ENCODE assay signal across 8 cellular contexts in the genomic region with DNA sequence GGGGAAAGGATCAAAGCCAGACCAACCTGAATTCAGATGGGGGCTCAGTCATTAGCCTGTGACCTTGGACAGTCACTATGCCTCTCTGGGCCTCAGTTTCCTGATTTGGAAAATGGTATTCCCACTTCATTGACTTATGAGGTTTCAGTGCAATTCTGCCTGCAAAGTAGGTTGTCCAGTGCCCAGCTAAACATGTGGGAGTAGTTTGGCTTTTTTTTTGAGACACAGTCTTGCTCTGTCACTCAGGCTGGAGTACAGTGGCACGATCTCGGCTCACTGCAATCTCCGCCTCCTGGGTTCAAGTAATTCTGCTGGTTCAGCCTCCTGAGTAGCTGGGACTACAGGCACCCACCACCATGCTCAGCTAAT. TPM values are rescaled to one million over a fixed set of nuclear protein-coding genes. Genes with fewer than 3 reads are reported as not detected.
DNase-seq lines count a peak whose midpoint lies in the region; ATAC-seq and TF ChIP-seq lines count a peak whose summit lies in the region.
"Not testable (repeated sequence)": the region's sequence is repeated elsewhere in the genome, so short reads cannot be mapped to it uniquely, and the experiment has no call there.

No MANE protein-coding gene starts in this region.

- H3K4me1 ChIP-seq in ascending aorta, result peaks cover 48 to 89% of the 10 kb centered on the region in 2 donors
- H3K4me1 ChIP-seq in right cardiac atrium (ENCODE audit: control insufficient read depth, insufficient read depth, low read length), result peaks cover 42% of the 10 kb centered on the region
- peaks cover 22% of the 10 kb centered on the region for H3K4me1 ChIP-seq in mucosa of stomach (ENCODE audit: control insufficient read depth, insufficient read depth, low read length)
- H3K4me1 ChIP-seq in psoas muscle, result peaks cover 23% of the 10 kb centered on the region
- H3K4me1 ChIP-seq in stomach, result peaks cover 21 to 78% (median 36%) of the 10 kb centered on the region in 4 donors
- peaks cover 83% of the 10 kb centered on the region for H3K4me1 ChIP-seq in upper lobe of right lung

- not testable (repeated sequence) for ATAC-seq in right cardiac atrium, psoas muscle, upper lobe of right lung

- H3K9me3 ChIP-seq in ascending aorta; right cardiac atrium (ENCODE audit: control insufficient read depth, low read length); mucosa of stomach (ENCODE audit: control insufficient read depth, low read length); psoas muscle; stomach; upper lobe of right lung: not testable (repeated sequence)

- H3K27me3 ChIP-seq in ascending aorta; right cardiac atrium (ENCODE audit: control insufficient read depth, insufficient read depth); mucosa of stomach (ENCODE audit: control insufficient read depth, insufficient read depth, low read length); psoas muscle (ENCODE audit: insufficient read depth in 3 of 3, low read length in 2 of 3); stomach; upper lobe of right lung: not testable (repeated sequence)

- peaks cover 25% of the 10 kb centered on the region for H3K36me3 Mint-ChIP-seq in HFFc6 (ENCODE audit: low read depth)
- peaks cover 23% of the 10 kb centered on the region for H3K36me3 Mint-ChIP-seq in endothelial cell (ENCODE audit: low read depth, unreplicated experiment)

- peak overlapping the region; percentile 36 for H3K9ac ChIP-seq in mucosa of stomach (ENCODE audit: low read length)

- TF ChIP-seq EP300 in stomach (IDR thresholded peaks at IDR 0.05), result not testable (repeated sequence)

- intact Hi-C loops in ascending aorta (cut with DNase I); right cardiac atrium (cut with DNase I); psoas muscle (cut with DNase I); stomach (cut with DNase I; ENCODE audit: low total_unique reads); upper lobe of right lung (cut with DNase I): not testable (repeated sequence)

- 48% methylated on average over 3 of the region's 3 CpGs for WGBS in right cardiac atrium
- WGBS in psoas muscle, 3 donors, result 54 to 68% (median 65%) methylated on average over 3 of the region's 3 CpGs
- WGBS in stomach, 5 donors, result 77 to 89% (median 84%) methylated on average over 3 of the region's 3 CpGs

- peak overlapping the region in 1 of 2 donors; percentile 42 for H3K4me3 ChIP-seq in ascending aorta
- not testable (repeated sequence) for H3K4me3 ChIP-seq in right cardiac atrium (ENCODE audit: low read length); mucosa of stomach (ENCODE audit: low read length); psoas muscle; stomach; upper lobe of right lung

- H3K27ac ChIP-seq in ascending aorta (peak overlapping the region; percentile 95 to 97), right cardiac atrium (ENCODE audit: low read length) (peak overlapping the region; percentile 61), psoas muscle (peak overlapping the region; percentile 71), stomach (peak overlapping the region; percentile 63 to 89 (median 82)), upper lobe of right lung (peak overlapping the region; percentile 91)

- H3K27ac Mint-ChIP-seq in HFFc6 (peak overlapping the region; percentile 99), endothelial cell (ENCODE audit: unreplicated experiment) (peak overlapping the region; percentile 67)

- not testable (repeated sequence) for H3K27me3 Mint-ChIP-seq in HFFc6 (ENCODE audit: insufficient read depth); endothelial cell (ENCODE audit: unreplicated experiment)

- H3K9me3 Mint-ChIP-seq in HFFc6; endothelial cell (ENCODE audit: unreplicated experiment): not testable (repeated sequence)

- H3K4me3 Mint-ChIP-seq in HFFc6; endothelial cell (ENCODE audit: unreplicated experiment): not testable (repeated sequence)

- TF ChIP-seq POLR2A in stomach (IDR thresholded peaks at IDR 0.05), result not testable (repeated sequence)

- not testable (repeated sequence) for TF ChIP-seq CTCF in HFFc6 (IDR thresholded peaks at IDR 0.05); ascending aorta (IDR thresholded peaks at IDR 0.05); endothelial cell (IDR thresholded peaks at IDR 0.05; ENCODE audit: unreplicated experiment); psoas muscle (IDR thresholded peaks at IDR 0.05); stomach (IDR thresholded peaks at IDR 0.05); upper lobe of right lung (IDR thresholded peaks at IDR 0.05)

- DNase-seq in HFFc6; ascending aorta (ENCODE audit: low spot score in 2 of 2); endothelial cell (ENCODE audit: low spot score); right cardiac atrium; psoas muscle; stomach; upper lobe of right lung: not testable (repeated sequence)

- H3K4me1 Mint-ChIP-seq in HFFc6 (ENCODE audit: low read depth) (peaks cover 64% of the 10 kb centered on the region), endothelial cell (ENCODE audit: unreplicated experiment) (peaks cover 58% of the 10 kb centered on the region)

- H3K36me3 ChIP-seq in ascending aorta, result peaks cover 15 to 22% of the 10 kb centered on the region in 2 donors
- not testable (repeated sequence) for H3K36me3 ChIP-seq in mucosa of stomach (ENCODE audit: control insufficient read depth, insufficient read depth, low read length)
- peaks cover 0 to 11% of the 10 kb centered on the region in 2 donors for H3K36me3 ChIP-seq in psoas muscle (ENCODE audit: insufficient read depth in 1 of 2, low read depth in 1 of 2)
- peaks cover 0 to 10% (median 5%) of the 10 kb centered on the region in 4 donors for H3K36me3 ChIP-seq in stomach
- H3K36me3 ChIP-seq in upper lobe of right lung, result peaks cover 11% of the 10 kb centered on the region

RNA-seq across cellular contexts. Expression of gene ENG, which starts 17.9 kb away (rescaled TPM):
- total RNA-seq in HFFc6 (2021; fragmentation: NEBNext Ultra II Directional; extraction: Animal tissue kit (Norgen Biotek cat#: 25700)), result 100 to 1,000 TPM; 205 to 249 (median 227) TPM
- total RNA-seq in ascending aorta (675 TPM), endothelial cell (ENCODE audit: unreplicated experiment) (113 TPM), right cardiac atrium (100 to 1,000 TPM; 275 to 462 (median 364) TPM), psoas muscle (10 to 100 TPM; 31.7 to 80.4 (median 54.3) TPM), stomach (10 to 100 TPM in 4 of 5 donors, 1 to 10 TPM in 1; 4.0 to 58.5 (median 44.3) TPM), upper lobe of right lung (322 TPM)
- polyA plus RNA-seq in right cardiac atrium (362 TPM), psoas muscle (10 to 100 TPM; 22.1 to 78.1 (median 28.6) TPM), stomach (10 to 100 TPM; 16.0 to 28.8 (median 21.5) TPM)

RNA-seq across cellular contexts. Expression of gene FPGS, which starts 33.9 kb away (rescaled TPM):
- 10 to 100 TPM; 51.9 to 69.2 (median 62.7) TPM for total RNA-seq in HFFc6 (2021; fragmentation: NEBNext Ultra II Directional; extraction: Animal tissue kit (Norgen Biotek cat#: 25700))
- total RNA-seq in ascending aorta (286 TPM), endothelial cell (ENCODE audit: unreplicated experiment) (51.3 TPM), right cardiac atrium (10 to 100 TPM; 34.1 to 53.1 (median 45.6) TPM), psoas muscle (10 to 100 TPM; 39.7 to 61.9 (median 45.8) TPM), stomach (100 to 1,000 TPM in 2 of 5 donors, 10 to 100 TPM in 3; 67.0 to 235 (median 97.1) TPM), upper lobe of right lung (68.9 TPM)
- polyA plus RNA-seq in right cardiac atrium (30.1 TPM), psoas muscle (10 to 100 TPM; 21.9 to 32.3 (median 29.8) TPM), stomach (10 to 100 TPM; 29.1 to 42.7 (median 30.2) TPM)

RNA-seq across cellular contexts. Expression of gene AK1, which starts 40.9 kb away (rescaled TPM):
- total RNA-seq in HFFc6 (2021; fragmentation: NEBNext Ultra II Directional; extraction: Animal tissue kit (Norgen Biotek cat#: 25700)), result 100 to 1,000 TPM; 109 to 130 (median 124) TPM
- total RNA-seq in ascending aorta, result 64.5 TPM
- 63.3 TPM for total RNA-seq in endothelial cell (ENCODE audit: unreplicated experiment)
- total RNA-seq in right cardiac atrium, result 100 to 1,000 TPM; 630 to 722 (median 659) TPM
- polyA plus RNA-seq in right cardiac atrium, result 811 TPM
- 100 to 1,000 TPM; 369 to 854 (median 688) TPM for total RNA-seq in psoas muscle
- 100 to 1,000 TPM; 310 to 845 (median 778) TPM for polyA plus RNA-seq in psoas muscle
- 10 to 100 TPM in 3 of 5 donors, 1 to 10 TPM in 1, not detected in 1; 7.2 to 88.3 (median 39.8) TPM for total RNA-seq in stomach
- polyA plus RNA-seq in stomach, result 10 to 100 TPM; 64.4 to 92.1 (median 89.7) TPM
- 158 TPM for total RNA-seq in upper lobe of right lung

RNA-seq across cellular contexts. Expression of gene CDK9, which starts 50.7 kb away (rescaled TPM):
- 10 to 100 TPM; 52.0 to 61.3 (median 56.2) TPM for total RNA-seq in HFFc6 (2021; fragmentation: NEBNext Ultra II Directional; extraction: Animal tissue kit (Norgen Biotek cat#: 25700))
- total RNA-seq in ascending aorta, result 470 TPM
- 188 TPM for total RNA-seq in endothelial cell (ENCODE audit: unreplicated experiment)
- total RNA-seq in right cardiac atrium, result 10 to 100 TPM; 49.0 to 62.5 (median 58.6) TPM
- polyA plus RNA-seq in right cardiac atrium, result 37.3 TPM
- total RNA-seq in psoas muscle, result 10 to 100 TPM; 26.5 to 46.1 (median 42.9) TPM
- polyA plus RNA-seq in psoas muscle, result 10 to 100 TPM; 29.7 to 39.3 (median 31.5) TPM
- 100 to 1,000 TPM in 1 of 5 donors, 10 to 100 TPM in 4; 42.8 to 114 (median 92.7) TPM for total RNA-seq in stomach
- polyA plus RNA-seq in stomach, result 10 to 100 TPM; 25.3 to 34.7 (median 34.4) TPM
- 99.1 TPM for total RNA-seq in upper lobe of right lung

RNA-seq across cellular contexts. Expression of gene SH2D3C, which starts 58.1 kb away (rescaled TPM):
- total RNA-seq in HFFc6 (2021; fragmentation: NEBNext Ultra II Directional; extraction: Animal tissue kit (Norgen Biotek cat#: 25700)), result not detected
- total RNA-seq in ascending aorta (49.5 TPM), endothelial cell (ENCODE audit: unreplicated experiment) (137 TPM), right cardiac atrium (10 to 100 TPM in 3 of 4 donors, 1 to 10 TPM in 1; 9.4 to 15.5 (median 12.7) TPM), psoas muscle (10 to 100 TPM in 2 of 4 donors, 1 to 10 TPM in 2; 8.3 to 12.0 (median 10.3) TPM), stomach (10 to 100 TPM in 1 of 5 donors, 1 to 10 TPM in 2, not detected in 2; 1.8 to 38.1 (median 5.1) TPM), upper lobe of right lung (85.3 TPM)
- polyA plus RNA-seq in right cardiac atrium (17.4 TPM), psoas muscle (10 to 100 TPM in 1 of 3 donors, 1 to 10 TPM in 2; 5.3 to 10.0 (median 8.4) TPM), stomach (1 to 10 TPM; 3.5 to 4.7 (median 4.3) TPM)
